In genomic region chr10:21808525-21808924, GRCh38 we compare ENCODE assay signal across 2 cellular contexts.
TF ChIP-seq lines count a peak whose summit lies in the region.

No MANE protein-coding gene starts in this region.

TF ChIP-seq in H1, 55 proteins besides CTCF, POLR2A, EP300 and RAD21:
- TF ChIP-seq GABPA (IDR thresholded peaks at IDR 0.05; ENCODE audit: borderline replicate concordance, insufficient read depth, low read length) (no peak), BRCA1 (IDR thresholded peaks at IDR 0.05; ENCODE audit: low read depth, low read length) (no peak), SIN3A (conservative IDR thresholded peaks at IDR 0.05 in 1 of 2, IDR thresholded peaks at IDR 0.05 in 1 of 2; ENCODE audit: low read depth in 1 of 2, low read length in 2 of 2) (no peak), NRF1 (IDR thresholded peaks at IDR 0.05; ENCODE audit: low read depth, low read length) (no peak), HDAC6 (IDR thresholded peaks at IDR 0.05; ENCODE audit: low read depth, low read length) (no peak), TAF1 (IDR thresholded peaks at IDR 0.05; ENCODE audit: low read depth, low read length) (no peak), JUN (IDR thresholded peaks at IDR 0.05; ENCODE audit: low read depth, low read length) (no peak), BACH1 (IDR thresholded peaks at IDR 0.05; ENCODE audit: low read length) (no peak), EGR1 (IDR thresholded peaks at IDR 0.05; ENCODE audit: borderline replicate concordance, low read depth, low read length) (no peak), CHD2 (IDR thresholded peaks at IDR 0.05; ENCODE audit: low read length) (no peak), SP4 (IDR thresholded peaks at IDR 0.05; ENCODE audit: low read length) (no peak), ASH2L (IDR thresholded peaks at IDR 0.05; ENCODE audit: low read length) (no peak)

TF ChIP-seq in neural cell, 6 proteins besides CTCF, POLR2A, EP300 and RAD21:
- TF ChIP-seq POLR2AphosphoS5 (IDR thresholded peaks at IDR 0.05) (no peak), MXI1 (conservative IDR thresholded peaks at IDR 0.05; ENCODE audit: poor library complexity, severe bottlenecking) (no peak), SMC3 (conservative IDR thresholded peaks at IDR 0.05; ENCODE audit: poor library complexity) (no peak), TAF1 (IDR thresholded peaks at IDR 0.05; ENCODE audit: low read depth) (no peak), EZH2 (IDR thresholded peaks at IDR 0.05; ENCODE audit: borderline replicate concordance, insufficient read depth, low read length, poor library complexity, severe bottlenecking) (no peak), REST (IDR thresholded peaks at IDR 0.05; ENCODE audit: borderline replicate concordance) (no peak)
